In the genomic region with DNA sequence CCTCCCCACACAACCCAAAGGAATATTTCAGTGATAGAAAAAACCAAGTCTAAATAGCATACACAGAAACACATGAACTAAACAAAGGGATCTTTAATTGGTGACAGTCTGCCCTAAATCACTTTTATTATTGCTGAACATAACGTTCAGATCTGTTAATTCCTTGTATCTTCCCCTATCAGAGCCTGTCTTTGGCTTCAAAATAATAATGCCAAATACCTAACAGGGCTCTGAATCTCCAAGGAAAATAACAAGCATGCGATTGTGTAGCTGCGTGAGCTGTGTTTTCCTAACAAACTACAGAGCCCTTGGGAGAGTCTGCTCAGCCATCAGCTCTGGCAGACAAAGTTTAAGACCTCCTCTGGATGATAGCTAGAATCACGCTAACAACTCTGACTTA, we compare ENCODE assay signal across 28 cellular contexts.
A peak's percentile ranks its signal among the peaks of the same experiment; 100 is the strongest.
DNase-seq lines count a peak whose midpoint lies in the region; ATAC-seq and TF ChIP-seq lines count a peak whose summit lies in the region.
"Had no signal": no experiment of that assay in that cellular context is flagged by ENCODE, and none has a peak within 500 bp of the region (broad histone marks: within the 10 kb centered on the region; RNA-seq: fewer than 3 reads in every experiment).

No MANE protein-coding gene starts in this region.

- H3K4me3 Mint-ChIP-seq in nephron progenitor cell, result no peak overlapping the region
- H3K4me3 Mint-ChIP-seq: activated T-cell treated with anti-CD3 and anti-CD28 coated beads, Interleukin-2, amount 50 U/mL, for 4 hours; memory B cell; naive thymus-derived CD4-positive, alpha-beta T cell; T-helper 2 cell treated with Interferon-gamma antibody and Interleukin-4, amounts not matched to agents 5 μg/mL and 100 μg/mL, for 36 hours had no signal

- H3K9me3 ChIP-seq in right atrium auricular region, result no peaks in the 10 kb centered on the region
- H3K9me3 ChIP-seq: A549, adrenal gland, breast epithelium, stomach, upper lobe of right lung had no signal

- in situ Hi-C loops in GM13977 (cut with MboI; ENCODE audit: low pct_unique_long_range_greater_than_20kb, low sequenced_read_pairs, unreplicated experiment), result no loop called here

- TF ChIP-seq CTCF in right atrium auricular region (IDR thresholded peaks at IDR 0.05) (no peak), fibroblast of villous mesenchyme (IDR thresholded peaks at IDR 0.05; ENCODE audit: insufficient read depth, low read depth, low read length) (no peak), nephron progenitor cell (IDR thresholded peaks at IDR 0.05) (no peak), GM13977 (IDR thresholded peaks at IDR 0.05; ENCODE audit: extremely low read depth, insufficient read depth, missing control alignments) (no peak)

- no peaks in the 10 kb centered on the region for H3K36me3 ChIP-seq in right atrium auricular region
- H3K36me3 ChIP-seq: adrenal gland, breast epithelium, stomach, upper lobe of right lung had no signal

- DNase-seq in Right ventricle myocardium superior (no peak), right atrium auricular region (ENCODE audit: low spot score) (no peak), fibroblast of villous mesenchyme (ENCODE audit: low read depth) (peak; percentile 28), nephron progenitor cell (no peak), retina (no peak), GM13977 (ENCODE audit: low spot score) (no peak)
- DNase-seq: activated CD4-positive, alpha-beta T cell treated with anti-CD3 and anti-CD28 coated beads for 48 hours; activated T-cell treated with anti-CD3 and anti-CD28 coated beads, Interleukin-2, amount 50 U/mL, for 4 hours; adrenal gland; HCEC 1CT; kidney glomerular epithelial cell; naive thymus-derived CD4-positive, alpha-beta T cell; NCI-H1048; NCI-H2029; NCI-H226; NCI-H82; stomach; upper lobe of right lung had no signal

- H3K27me3 ChIP-seq in right atrium auricular region, result no peaks in the 10 kb centered on the region
- H3K27me3 ChIP-seq: adrenal gland, breast epithelium, stomach, upper lobe of right lung had no signal

- H3K27me3 Mint-ChIP-seq in nephron progenitor cell (ENCODE audit: low read depth, poor library complexity), result no peaks in the 10 kb centered on the region
- H3K27me3 Mint-ChIP-seq: memory B cell; naive thymus-derived CD4-positive, alpha-beta T cell had no signal

- H3K27ac Mint-ChIP-seq in nephron progenitor cell, result peak overlapping the region; percentile 92
- H3K27ac Mint-ChIP-seq: memory B cell; naive thymus-derived CD4-positive, alpha-beta T cell; T-helper 2 cell treated with Interferon-gamma antibody and Interleukin-4, amounts not matched to agents 5 μg/mL and 100 μg/mL, for 36 hours had no signal

- no peaks in the 10 kb centered on the region for H3K4me1 ChIP-seq in right atrium auricular region
- H3K4me1 ChIP-seq: parathyroid adenoma, stomach, upper lobe of right lung had no signal

- intact Hi-C loops in Right ventricle myocardium superior (cut with DNase I), result no loop called here

- no peaks in the 10 kb centered on the region for H3K9me3 Mint-ChIP-seq in nephron progenitor cell

- peaks cover 27% of the 10 kb centered on the region for H3K4me1 Mint-ChIP-seq in nephron progenitor cell
- H3K4me1 Mint-ChIP-seq: memory B cell; naive thymus-derived CD4-positive, alpha-beta T cell had no signal

- peak; percentile 69 for ATAC-seq in Right ventricle myocardium superior (ENCODE audit: poor library complexity)
- no peak for ATAC-seq in GM18870 (IDR thresholded peaks at IDR 0.05; ENCODE audit: unreplicated experiment)
- no peak for ATAC-seq in HG03139 (IDR thresholded peaks at IDR 0.05; ENCODE audit: unreplicated experiment)
- ATAC-seq: A549; activated T-cell treated with anti-CD3 and anti-CD28 coated beads, Interleukin-2, amount 50 U/mL, for 4 hours; naive thymus-derived CD4-positive, alpha-beta T cell; upper lobe of right lung had no signal

- H3K4me3 ChIP-seq in right atrium auricular region (no peak overlapping the region), fibroblast of villous mesenchyme (ENCODE audit: low read depth, low read length) (no peak overlapping the region)
- H3K4me3 ChIP-seq: A549, adrenal gland, breast epithelium, coronary artery, stomach, upper lobe of right lung had no signal

- H3K36me3 Mint-ChIP-seq in nephron progenitor cell (ENCODE audit: low read depth), result peaks cover 27% of the 10 kb centered on the region
- H3K36me3 Mint-ChIP-seq: memory B cell had no signal

- no peak overlapping the region for H3K27ac ChIP-seq in right atrium auricular region
- H3K27ac ChIP-seq: A549, adrenal gland, breast epithelium, coronary artery, parathyroid adenoma, RWPE1, stomach, upper lobe of right lung, VCaP had no signal
